2 cellular contexts compared by ENCODE assay signal in the genomic region with DNA sequence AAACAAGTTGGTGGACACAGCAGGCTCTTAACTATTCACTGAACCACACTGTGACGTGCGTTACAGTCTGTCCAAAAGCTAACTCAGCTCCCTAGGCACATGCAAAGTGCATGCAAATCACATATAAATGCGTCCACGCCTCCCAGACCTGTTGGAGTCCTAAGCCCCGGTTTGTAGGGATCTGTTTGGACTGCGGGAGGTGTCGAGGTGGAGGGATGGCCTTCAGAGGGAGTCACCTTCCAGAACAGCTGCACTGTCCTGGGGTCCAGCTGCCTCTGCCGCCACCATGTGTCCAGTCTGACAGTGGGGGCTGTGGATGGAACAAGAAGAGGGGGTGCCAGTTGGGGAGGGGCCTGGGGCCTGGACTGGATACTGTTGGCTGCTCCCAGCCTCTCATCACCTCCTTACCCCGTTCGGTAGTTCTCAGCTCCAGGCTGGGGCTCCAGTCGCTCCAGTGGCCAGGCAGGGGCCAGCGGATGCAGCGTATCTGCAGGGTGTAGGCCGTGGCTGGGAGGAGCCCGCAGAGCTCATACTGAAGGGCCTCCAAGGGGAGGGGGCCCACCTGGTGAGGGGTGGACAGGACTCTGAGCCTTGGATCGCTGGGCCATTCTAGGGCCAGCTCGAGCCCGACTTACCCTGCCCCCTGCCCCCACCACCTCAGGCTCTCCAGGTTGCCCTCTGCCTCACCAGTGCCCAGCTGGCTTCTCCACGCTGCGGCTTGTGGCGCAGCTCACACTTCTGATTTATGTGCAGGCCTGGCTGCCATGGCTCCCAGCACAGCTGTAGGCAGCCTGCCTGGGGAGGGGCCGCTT.
TF ChIP-seq lines count a peak whose summit lies in the region.

No MANE protein-coding gene starts in this region.

TF ChIP-seq in A549, 52 proteins besides CTCF, POLR2A, EP300 and RAD21:
- no peak for TF ChIP-seq ZNF302 (CRISPR knock-in tag; IDR thresholded peaks at IDR 0.05)
- TF ChIP-seq, protein P1, sequence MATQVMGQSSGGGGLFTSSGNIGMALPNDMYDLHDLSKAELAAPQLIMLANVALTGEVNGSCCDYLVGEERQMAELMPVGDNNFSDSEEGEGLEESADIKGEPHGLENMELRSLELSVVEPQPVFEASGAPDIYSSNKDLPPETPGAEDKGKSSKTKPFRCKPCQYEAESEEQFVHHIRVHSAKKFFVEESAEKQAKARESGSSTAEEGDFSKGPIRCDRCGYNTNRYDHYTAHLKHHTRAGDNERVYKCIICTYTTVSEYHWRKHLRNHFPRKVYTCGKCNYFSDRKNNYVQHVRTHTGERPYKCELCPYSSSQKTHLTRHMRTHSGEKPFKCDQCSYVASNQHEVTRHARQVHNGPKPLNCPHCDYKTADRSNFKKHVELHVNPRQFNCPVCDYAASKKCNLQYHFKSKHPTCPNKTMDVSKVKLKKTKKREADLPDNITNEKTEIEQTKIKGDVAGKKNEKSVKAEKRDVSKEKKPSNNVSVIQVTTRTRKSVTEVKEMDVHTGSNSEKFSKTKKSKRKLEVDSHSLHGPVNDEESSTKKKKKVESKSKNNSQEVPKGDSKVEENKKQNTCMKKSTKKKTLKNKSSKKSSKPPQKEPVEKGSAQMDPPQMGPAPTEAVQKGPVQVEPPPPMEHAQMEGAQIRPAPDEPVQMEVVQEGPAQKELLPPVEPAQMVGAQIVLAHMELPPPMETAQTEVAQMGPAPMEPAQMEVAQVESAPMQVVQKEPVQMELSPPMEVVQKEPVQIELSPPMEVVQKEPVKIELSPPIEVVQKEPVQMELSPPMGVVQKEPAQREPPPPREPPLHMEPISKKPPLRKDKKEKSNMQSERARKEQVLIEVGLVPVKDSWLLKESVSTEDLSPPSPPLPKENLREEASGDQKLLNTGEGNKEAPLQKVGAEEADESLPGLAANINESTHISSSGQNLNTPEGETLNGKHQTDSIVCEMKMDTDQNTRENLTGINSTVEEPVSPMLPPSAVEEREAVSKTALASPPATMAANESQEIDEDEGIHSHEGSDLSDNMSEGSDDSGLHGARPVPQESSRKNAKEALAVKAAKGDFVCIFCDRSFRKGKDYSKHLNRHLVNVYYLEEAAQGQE (IDR thresholded peaks at IDR 0.05), result no peak

TF ChIP-seq in WTC11, 78 proteins besides CTCF, POLR2A, EP300 and RAD21:
- no peak for TF ChIP-seq AFF4 (CRISPR knock-in tag; IDR thresholded peaks at IDR 0.05; ENCODE audit: borderline replicate concordance)
- TF ChIP-seq, protein P2, sequence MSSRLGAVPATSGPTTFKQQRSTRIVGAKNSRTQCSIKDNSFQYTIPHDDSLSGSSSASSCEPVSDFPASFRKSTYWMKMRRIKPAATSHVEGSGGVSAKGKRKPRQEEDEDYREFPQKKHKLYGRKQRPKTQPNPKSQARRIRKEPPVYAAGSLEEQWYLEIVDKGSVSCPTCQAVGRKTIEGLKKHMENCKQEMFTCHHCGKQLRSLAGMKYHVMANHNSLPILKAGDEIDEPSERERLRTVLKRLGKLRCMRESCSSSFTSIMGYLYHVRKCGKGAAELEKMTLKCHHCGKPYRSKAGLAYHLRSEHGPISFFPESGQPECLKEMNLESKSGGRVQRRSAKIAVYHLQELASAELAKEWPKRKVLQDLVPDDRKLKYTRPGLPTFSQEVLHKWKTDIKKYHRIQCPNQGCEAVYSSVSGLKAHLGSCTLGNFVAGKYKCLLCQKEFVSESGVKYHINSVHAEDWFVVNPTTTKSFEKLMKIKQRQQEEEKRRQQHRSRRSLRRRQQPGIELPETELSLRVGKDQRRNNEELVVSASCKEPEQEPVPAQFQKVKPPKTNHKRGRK (CRISPR knock-in tag; IDR thresholded peaks at IDR 0.05; ENCODE audit: borderline replicate concordance), result no peak
- TF ChIP-seq ZNF671 (CRISPR knock-in tag; IDR thresholded peaks at IDR 0.05), result no peak
- TF ChIP-seq ZNF263 (CRISPR knock-in tag; IDR thresholded peaks at IDR 0.05; ENCODE audit: low read depth), result no peak
- no peak for TF ChIP-seq RELA (CRISPR knock-in tag; IDR thresholded peaks at IDR 0.05; ENCODE audit: borderline replicate concordance)
- TF ChIP-seq, protein P3, sequence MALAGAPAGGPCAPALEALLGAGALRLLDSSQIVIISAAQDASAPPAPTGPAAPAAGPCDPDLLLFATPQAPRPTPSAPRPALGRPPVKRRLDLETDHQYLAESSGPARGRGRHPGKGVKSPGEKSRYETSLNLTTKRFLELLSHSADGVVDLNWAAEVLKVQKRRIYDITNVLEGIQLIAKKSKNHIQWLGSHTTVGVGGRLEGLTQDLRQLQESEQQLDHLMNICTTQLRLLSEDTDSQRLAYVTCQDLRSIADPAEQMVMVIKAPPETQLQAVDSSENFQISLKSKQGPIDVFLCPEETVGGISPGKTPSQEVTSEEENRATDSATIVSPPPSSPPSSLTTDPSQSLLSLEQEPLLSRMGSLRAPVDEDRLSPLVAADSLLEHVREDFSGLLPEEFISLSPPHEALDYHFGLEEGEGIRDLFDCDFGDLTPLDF (CRISPR knock-in tag; IDR thresholded peaks at IDR 0.05), result no peak
- no peak for TF ChIP-seq KAT7 (CRISPR knock-in tag; IDR thresholded peaks at IDR 0.05; ENCODE audit: borderline replicate concordance)
- TF ChIP-seq, protein P4, sequence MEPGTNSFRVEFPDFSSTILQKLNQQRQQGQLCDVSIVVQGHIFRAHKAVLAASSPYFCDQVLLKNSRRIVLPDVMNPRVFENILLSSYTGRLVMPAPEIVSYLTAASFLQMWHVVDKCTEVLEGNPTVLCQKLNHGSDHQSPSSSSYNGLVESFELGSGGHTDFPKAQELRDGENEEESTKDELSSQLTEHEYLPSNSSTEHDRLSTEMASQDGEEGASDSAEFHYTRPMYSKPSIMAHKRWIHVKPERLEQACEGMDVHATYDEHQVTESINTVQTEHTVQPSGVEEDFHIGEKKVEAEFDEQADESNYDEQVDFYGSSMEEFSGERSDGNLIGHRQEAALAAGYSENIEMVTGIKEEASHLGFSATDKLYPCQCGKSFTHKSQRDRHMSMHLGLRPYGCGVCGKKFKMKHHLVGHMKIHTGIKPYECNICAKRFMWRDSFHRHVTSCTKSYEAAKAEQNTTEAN (CRISPR knock-in tag; IDR thresholded peaks at IDR 0.05), result no peak
- TF ChIP-seq OVOL2 (CRISPR knock-in tag; IDR thresholded peaks at IDR 0.05; ENCODE audit: borderline replicate concordance), result no peak
- TF ChIP-seq HMGA2 (CRISPR knock-in tag; IDR thresholded peaks at IDR 0.05), result no peak
- TF ChIP-seq, protein P5, sequence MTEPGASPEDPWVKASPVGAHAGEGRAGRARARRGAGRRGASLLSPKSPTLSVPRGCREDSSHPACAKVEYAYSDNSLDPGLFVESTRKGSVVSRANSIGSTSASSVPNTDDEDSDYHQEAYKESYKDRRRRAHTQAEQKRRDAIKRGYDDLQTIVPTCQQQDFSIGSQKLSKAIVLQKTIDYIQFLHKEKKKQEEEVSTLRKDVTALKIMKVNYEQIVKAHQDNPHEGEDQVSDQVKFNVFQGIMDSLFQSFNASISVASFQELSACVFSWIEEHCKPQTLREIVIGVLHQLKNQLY (CRISPR knock-in tag; IDR thresholded peaks at IDR 0.05), result no peak
- TF ChIP-seq, protein P6, sequence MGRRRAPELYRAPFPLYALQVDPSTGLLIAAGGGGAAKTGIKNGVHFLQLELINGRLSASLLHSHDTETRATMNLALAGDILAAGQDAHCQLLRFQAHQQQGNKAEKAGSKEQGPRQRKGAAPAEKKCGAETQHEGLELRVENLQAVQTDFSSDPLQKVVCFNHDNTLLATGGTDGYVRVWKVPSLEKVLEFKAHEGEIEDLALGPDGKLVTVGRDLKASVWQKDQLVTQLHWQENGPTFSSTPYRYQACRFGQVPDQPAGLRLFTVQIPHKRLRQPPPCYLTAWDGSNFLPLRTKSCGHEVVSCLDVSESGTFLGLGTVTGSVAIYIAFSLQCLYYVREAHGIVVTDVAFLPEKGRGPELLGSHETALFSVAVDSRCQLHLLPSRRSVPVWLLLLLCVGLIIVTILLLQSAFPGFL (CRISPR knock-in tag; IDR thresholded peaks at IDR 0.05; ENCODE audit: borderline replicate concordance), result no peak
- no peak for TF ChIP-seq SMAD4 (CRISPR knock-in tag; IDR thresholded peaks at IDR 0.05)
